11 cellular contexts compared by ENCODE assay signal in the genomic region with DNA sequence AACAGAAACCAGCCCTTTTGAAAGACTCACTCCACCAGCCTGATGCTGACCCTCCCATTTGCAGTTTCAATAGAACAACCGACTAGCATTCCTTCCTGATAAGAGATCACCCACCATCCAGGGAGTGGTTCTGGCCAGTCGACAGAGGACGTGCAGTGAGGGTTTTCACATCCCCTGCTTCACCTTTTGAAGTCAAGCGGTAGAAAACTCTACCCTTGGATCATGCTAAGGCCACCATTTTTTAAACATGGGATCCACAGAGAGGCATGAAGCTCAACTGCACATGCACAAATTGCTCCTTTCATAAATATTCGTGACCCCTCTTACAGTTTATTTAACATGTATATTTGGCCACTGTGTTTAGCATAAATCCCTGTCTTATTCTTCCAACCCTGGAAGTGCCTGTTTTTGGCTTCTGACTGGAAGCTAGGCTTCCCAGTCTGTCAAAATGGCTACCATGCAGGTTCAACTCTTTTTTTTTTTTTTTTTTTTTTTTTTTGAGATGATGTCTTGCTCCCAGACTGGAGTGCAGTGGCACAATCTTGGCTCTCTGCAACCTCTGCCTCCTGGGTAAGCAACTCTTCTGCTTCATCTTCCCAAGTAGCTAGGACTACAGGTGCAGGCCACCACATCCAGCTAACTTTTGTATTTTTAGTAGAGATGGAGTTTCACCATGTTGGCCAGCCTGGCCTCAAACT. TPM values are rescaled to one million over a fixed set of nuclear protein-coding genes. Genes with fewer than 3 reads are reported as not detected.
DNase-seq lines count a peak whose midpoint lies in the region; ATAC-seq and TF ChIP-seq lines count a peak whose summit lies in the region.
"Had no signal": no experiment of that assay in that cellular context is flagged by ENCODE, and none has a peak within 500 bp of the region (broad histone marks: within the 10 kb centered on the region; RNA-seq: fewer than 3 reads in every experiment).

No MANE protein-coding gene starts in this region.

- H3K27ac Mint-ChIP-seq in Calu3 (ENCODE audit: unreplicated experiment) = no peak overlapping the region
- peak overlapping the region; percentile 99 for H3K27ac Mint-ChIP-seq in dendritic cell treated with granulocyte-macrophage colony-stimulating factor and Interleukin-4, amounts not matched to agents 40 ng/mL and 50 ng/mL, for 4 days
- H3K27ac Mint-ChIP-seq in neural progenitor cell = peak overlapping the region; percentile 74

- H3K4me1 Mint-ChIP-seq in Calu3 (ENCODE audit: low read depth, unreplicated experiment) (no peaks in the 10 kb centered on the region), neural progenitor cell (peaks cover 18% of the 10 kb centered on the region)
- peaks cover 6% of the 10 kb centered on the region for H3K4me1 Mint-ChIP-seq in dendritic cell treated with granulocyte-macrophage colony-stimulating factor and Interleukin-4, amounts not matched to agents 40 ng/mL and 50 ng/mL, for 4 days (ENCODE audit: low read depth)

- H3K4me1 ChIP-seq in Loucy (ENCODE audit: insufficient read depth, low read length, poor library complexity, severe bottlenecking) (peaks cover 37% of the 10 kb centered on the region), neural progenitor cell (no peaks in the 10 kb centered on the region), thyroid gland (peaks cover 3 to 5% of the 10 kb centered on the region in 2 donors)

- peaks cover 10% of the 10 kb centered on the region for H3F3A ChIP-seq in Loucy (ENCODE audit: low read depth)
- peaks cover 6% of the 10 kb centered on the region for H3F3A ChIP-seq in neural progenitor cell (ENCODE audit: low read depth)

- TF ChIP-seq POLR2A in thyroid gland (IDR thresholded peaks at IDR 0.05) = no peak

- DNase-seq in Calu3 (no peak), neural progenitor cell (ENCODE audit: low spot score) (no peak), thyroid gland (no peak), NCI-H1930 (lab: John Stamatoyannopoulos, UW) (no peak)
- no peak for DNase-seq in stimulated activated CD4-positive, alpha-beta T cell treated with anti-CD3 and anti-CD28 coated beads, Interleukin-4, amount 100 ng/mL, for 24 hours
- DNase-seq: activated CD4-positive, alpha-beta T cell treated with anti-CD3 and anti-CD28 coated beads for 48 hours; NCI-H2107; uterus had no signal

- peak overlapping the region; percentile 87 for H3K4me3 ChIP-seq in Loucy (ENCODE audit: low read length, poor library complexity, severe bottlenecking)
- H3K4me3 ChIP-seq in neural progenitor cell = peak overlapping the region; percentile 49
- H3K4me3 ChIP-seq in thyroid gland (replicated peaks in 1 of 3) = no peak overlapping the region

- H4K20me1 ChIP-seq in Loucy (ENCODE audit: insufficient read depth, low read length, poor library complexity, severe bottlenecking) = peaks cover under 1% of the 10 kb centered on the region
- no peaks in the 10 kb centered on the region for H4K20me1 ChIP-seq in neural progenitor cell (ENCODE audit: low read depth)

- no TSS peak for BruUV-seq in Calu3 (replicated peaks; lab: Mats Ljungman, UMichigan)

- peak overlapping the region; percentile 96 for H3K4me3 Mint-ChIP-seq in Calu3 (ENCODE audit: low read depth, unreplicated experiment)
- no peak overlapping the region for H3K4me3 Mint-ChIP-seq in dendritic cell treated with granulocyte-macrophage colony-stimulating factor and Interleukin-4, amounts not matched to agents 40 ng/mL and 50 ng/mL, for 4 days
- H3K4me3 Mint-ChIP-seq in neural progenitor cell = peak overlapping the region; percentile 95

- no peak overlapping the region for H2AFZ ChIP-seq in Loucy (ENCODE audit: low read length)
- no peak overlapping the region for H2AFZ ChIP-seq in neural progenitor cell (replicated peaks)

- H3K36me3 ChIP-seq in Loucy (ENCODE audit: insufficient read depth, low read length) = peaks cover 5% of the 10 kb centered on the region; the same call in 1 of the 2 replicates
- H3K36me3 ChIP-seq in neural progenitor cell = no peaks in the 10 kb centered on the region
- peaks cover 11 to 12% of the 10 kb centered on the region in 2 donors for H3K36me3 ChIP-seq in thyroid gland
- H3K36me3 ChIP-seq: uterus had no signal

- intact Hi-C loops in Calu3 (cut with micrococcal nuclease; ENCODE audit: unreplicated experiment) = no loop called here
- intact Hi-C loops in dendritic cell treated with granulocyte-macrophage colony-stimulating factor and Interleukin-4, amounts not matched to agents 40 ng/mL and 50 ng/mL, for 4 days (cut with micrococcal nuclease) = loop anchor here (2.0 to 10.0 kb wide), 2 partner anchors 35 to 293 kb away; partner anchors contain the start of gene SETD5
- intact Hi-C loops in thyroid gland (cut with DNase I) = loop anchor here (10.0 kb wide), 1 partner anchor 63 kb away; no protein-coding TSS in a partner anchor

- WGBS in thyroid gland, 2 donors = 89 to 90% methylated on average over 4 to 5 of the region's 5 CpGs

- ATAC-seq in HG02759 (IDR thresholded peaks at IDR 0.05; ENCODE audit: unreplicated experiment) = no peak

- peak overlapping the region; percentile 95 for H3K9ac ChIP-seq in Loucy (ENCODE audit: low read depth, low read length, poor library complexity, severe bottlenecking)
- H3K9ac ChIP-seq in neural progenitor cell = no peak overlapping the region

- CTCF ChIA-PET in Calu3 (lab: Charles Lee) = interaction anchor here (0.7 to 2.7 kb wide), 2 partner anchors 9 to 84 kb away, joined by 4 to 16 read pairs; no protein-coding TSS in a partner anchor

- H3K4me2 ChIP-seq in Loucy (ENCODE audit: low read depth, low read length, poor library complexity, severe bottlenecking) = peak overlapping the region; percentile 89
- H3K4me2 ChIP-seq in neural progenitor cell = peak overlapping the region; percentile 72

- H3K27me3 ChIP-seq in Loucy (ENCODE audit: insufficient read depth, low read length, poor library complexity, severe bottlenecking) (no peaks in the 10 kb centered on the region), neural progenitor cell (no peaks in the 10 kb centered on the region), thyroid gland (no peaks in the 10 kb centered on the region)
- H3K27me3 ChIP-seq: uterus had no signal

- H3K36me3 Mint-ChIP-seq in Calu3 (ENCODE audit: insufficient read depth, unreplicated experiment) (peaks cover 18% of the 10 kb centered on the region), neural progenitor cell (peaks cover 5% of the 10 kb centered on the region)
- H3K36me3 Mint-ChIP-seq in dendritic cell treated with granulocyte-macrophage colony-stimulating factor and Interleukin-4, amounts not matched to agents 40 ng/mL and 50 ng/mL, for 4 days (ENCODE audit: low read depth) = peaks cover 27% of the 10 kb centered on the region

- H3K9me2 ChIP-seq in Loucy (replicated peaks; ENCODE audit: low read depth, low read length) = no peaks in the 10 kb centered on the region

- H3K9me3 ChIP-seq in Loucy (ENCODE audit: insufficient read depth, low read depth, low read length) (no peaks in the 10 kb centered on the region), neural progenitor cell (ENCODE audit: low read depth) (no peaks in the 10 kb centered on the region), thyroid gland (no peaks in the 10 kb centered on the region)
- H3K9me3 ChIP-seq: uterus had no signal

- H3K79me2 ChIP-seq in Loucy (ENCODE audit: insufficient read depth, low read length) = peaks cover 43% of the 10 kb centered on the region
- H3K79me2 ChIP-seq in neural progenitor cell (ENCODE audit: low read depth) = peaks cover 15% of the 10 kb centered on the region

- H3K27ac ChIP-seq in neural progenitor cell (no peak overlapping the region), thyroid gland (no peak overlapping the region)

- H3K27me3 Mint-ChIP-seq in Calu3 (ENCODE audit: unreplicated experiment) (no peaks in the 10 kb centered on the region), neural progenitor cell (ENCODE audit: insufficient read depth, low read depth) (no peaks in the 10 kb centered on the region)
- H3K27me3 Mint-ChIP-seq in dendritic cell treated with granulocyte-macrophage colony-stimulating factor and Interleukin-4, amounts not matched to agents 40 ng/mL and 50 ng/mL, for 4 days = peaks cover 5% of the 10 kb centered on the region

- H3K9me3 Mint-ChIP-seq in Calu3 (ENCODE audit: low read depth, unreplicated experiment) (no peaks in the 10 kb centered on the region), neural progenitor cell (no peaks in the 10 kb centered on the region)
- no peaks in the 10 kb centered on the region for H3K9me3 Mint-ChIP-seq in dendritic cell treated with granulocyte-macrophage colony-stimulating factor and Interleukin-4, amounts not matched to agents 40 ng/mL and 50 ng/mL, for 4 days

- TF ChIP-seq CTCF in Calu3 (IDR thresholded peaks at IDR 0.05; ENCODE audit: unreplicated experiment) (no peak), Loucy (conservative IDR thresholded peaks at IDR 0.05; ENCODE audit: low read length) (no peak), neural progenitor cell (IDR thresholded peaks at IDR 0.05) (no peak), thyroid gland (IDR thresholded peaks at IDR 0.05) (no peak)

RNA-seq across cellular contexts. Expression of gene THUMPD3, which starts 1.0 kb away (rescaled TPM):
- total RNA-seq in Calu3 (2022) = 43.6 and 57.7 TPM in 2 replicates
- total RNA-seq in neural progenitor cell (ENCODE audit: low replicate concordance) = 20.5 and 23.9 TPM in 2 replicates
- 10 to 100 TPM; 31.8 to 42.3 (median 34.5) TPM for total RNA-seq in thyroid gland

RNA-seq across cellular contexts. Expression of gene SETD5, which starts 35.6 kb away (rescaled TPM):
- total RNA-seq in Calu3 (2022) (132 and 158 TPM in 2 replicates), neural progenitor cell (ENCODE audit: low replicate concordance) (198 TPM in 2 replicates), thyroid gland (100 to 1,000 TPM in 3 of 4 donors, 10 to 100 TPM in 1; 84.0 to 158 (median 114) TPM)

Comparison
In these comparisons a context has a peak if more than half of its experiments do, and no peak if none do; other contexts are left out.
1. H3K4me3 ChIP-seq: peak in Loucy (single experiment) and neural progenitor cell (single experiment); none in thyroid gland (0 of 3).